ENCODE assay signal across 27 cellular contexts in the genomic region with DNA sequence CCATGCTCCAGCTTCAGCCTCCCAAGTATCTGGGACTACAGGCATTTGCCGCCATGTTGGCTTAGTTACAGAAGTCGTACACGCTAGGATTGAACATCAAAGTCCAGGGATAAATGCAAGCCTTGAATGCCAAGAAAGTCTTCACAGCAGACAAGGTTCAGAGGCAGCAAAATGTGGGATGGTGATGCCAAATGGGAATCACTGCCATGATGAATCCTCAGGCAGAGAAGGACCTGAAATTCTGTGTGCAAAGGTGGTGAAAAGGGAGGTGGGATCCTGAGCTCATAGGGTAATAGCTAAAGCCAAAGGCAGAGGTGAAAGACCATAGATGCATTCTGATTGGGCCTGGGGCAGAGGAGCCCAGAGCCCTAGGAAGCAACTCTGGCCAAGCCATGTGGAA.
"Had no signal": no experiment of that assay in that cellular context is flagged by ENCODE, and none has a peak within 500 bp of the region (broad histone marks: within the 10 kb centered on the region; RNA-seq: fewer than 3 reads in every experiment).

No MANE protein-coding gene starts in this region.

- H3K36me3 ChIP-seq: stomach, suprapubic skin, thoracic aorta, thyroid gland, tibial artery, tibial nerve, transverse colon, upper lobe of left lung, upper lobe of right lung, uterus, vagina had no signal

- H3K27ac Mint-ChIP-seq: stimulated activated effector memory CD8-positive, alpha-beta T cell treated with anti-CD3 and anti-CD28 coated beads, Interleukin-12 subunit alpha, Interleukin-12 subunit beta, amount 100 ng/mL, for 72 hours; stimulated activated memory B cell treated with anti-CD40 and anti-IgM and Interleukin-4, amounts not matched to agents 10 μg/mL and 1 μg/mL and 100 μg/mL, for 72 hours; stimulated activated naive B cell treated with anti-CD40 and anti-IgM and Interleukin-4, amounts not matched to agents 10 μg/mL and 1 μg/mL and 100 μg/mL, for 72 hours; stimulated activated naive CD8-positive, alpha-beta T cell treated with anti-CD3 and anti-CD28 coated beads, Interleukin-15, amount 100 ng/mL, for 72 hours; stimulated activated naive CD8-positive, alpha-beta T cell treated with anti-CD3 and anti-CD28 coated beads, Interleukin-15, Interleukin-2, amounts not matched to agents 100 ng/mL and 50 ng/mL, for 24 hours; type B pancreatic cell had no signal

- H3K27ac ChIP-seq: stomach, testis, thoracic aorta, tibial artery, tibial nerve, transverse colon, upper lobe of left lung, upper lobe of right lung, uterus had no signal

- H3K9me3 Mint-ChIP-seq: stimulated activated effector memory CD8-positive, alpha-beta T cell treated with anti-CD3 and anti-CD28 coated beads, Interleukin-12 subunit alpha, Interleukin-12 subunit beta, amount 100 ng/mL, for 72 hours; stimulated activated memory B cell treated with anti-CD40 and anti-IgM and Interleukin-4, amounts not matched to agents 10 μg/mL and 1 μg/mL and 100 μg/mL, for 72 hours; stimulated activated naive B cell treated with anti-CD40 and anti-IgM and Interleukin-4, amounts not matched to agents 10 μg/mL and 1 μg/mL and 100 μg/mL, for 72 hours; stimulated activated naive CD8-positive, alpha-beta T cell treated with anti-CD3 and anti-CD28 coated beads, Interleukin-15, amount 100 ng/mL, for 72 hours; stimulated activated naive CD8-positive, alpha-beta T cell treated with anti-CD3 and anti-CD28 coated beads, Interleukin-15, Interleukin-2, amounts not matched to agents 100 ng/mL and 50 ng/mL, for 24 hours had no signal

- H3K9me3 ChIP-seq: stomach, suprapubic skin, testis, thoracic aorta, thyroid gland, tibial artery, tibial nerve, transverse colon, upper lobe of left lung, upper lobe of right lung, uterus, vagina had no signal

- DNase-seq: stimulated activated CD4-positive, alpha-beta T cell treated with anti-CD3 and anti-CD28 coated beads, Interleukin-2, amount 100 ng/mL, for 48 hours; stimulated activated CD4-positive, alpha-beta T cell treated with anti-CD3 and anti-CD28 coated beads, Interleukin-4, amount 100 ng/mL, for 1 hour; stimulated activated CD4-positive, alpha-beta T cell treated with anti-CD3 and anti-CD28 coated beads, Interleukin-4, amount 100 ng/mL, for 24 hours; stimulated activated CD4-positive, alpha-beta T cell treated with anti-CD3 and anti-CD28 coated beads, Interleukin-4, amount 100 ng/mL, for 4 hours; stimulated activated CD8-positive, alpha-beta memory T cell treated with anti-CD3 and anti-CD28 coated beads, Interleukin-4, amount 100 ng/mL, for 48 hours; stimulated activated naive B cell treated with anti-CD40 and anti-IgM and Interleukin-4, amounts not matched to agents 10 μg/mL and 1 μg/mL and 100 μg/mL, for 72 hours; stimulated activated naive CD4-positive, alpha-beta T cell; stimulated activated naive CD4-positive, alpha-beta T cell treated with Interleukin-2 at 50 U/mL for 16 hours; stimulated activated naive CD8-positive, alpha-beta T cell treated with anti-CD3 and anti-CD28 coated beads, Interleukin-15, amount 100 ng/mL, for 72 hours; stimulated activated naive CD8-positive, alpha-beta T cell treated with anti-CD3 and anti-CD28 coated beads, Interleukin-15, Interleukin-2, amounts not matched to agents 100 U/mL and 50 U/mL, for 24 hours; stomach; substantia nigra; testis; thyroid gland; tibial artery; transverse colon; upper lobe of left lung; upper lobe of right lung; uterus had no signal

- H3K27me3 ChIP-seq: stomach, suprapubic skin, testis, thyroid gland, tibial nerve, transverse colon, upper lobe of left lung, upper lobe of right lung, uterus, vagina had no signal

- H3K36me3 Mint-ChIP-seq: stimulated activated effector memory CD8-positive, alpha-beta T cell treated with anti-CD3 and anti-CD28 coated beads, Interleukin-12 subunit alpha, Interleukin-12 subunit beta, amount 100 ng/mL, for 72 hours; stimulated activated memory B cell treated with anti-CD40 and anti-IgM and Interleukin-4, amounts not matched to agents 10 μg/mL and 1 μg/mL and 100 μg/mL, for 72 hours; stimulated activated naive B cell treated with anti-CD40 and anti-IgM and Interleukin-4, amounts not matched to agents 10 μg/mL and 1 μg/mL and 100 μg/mL, for 72 hours had no signal

- H3K4me3 Mint-ChIP-seq: stimulated activated effector memory CD8-positive, alpha-beta T cell treated with anti-CD3 and anti-CD28 coated beads, Interleukin-12 subunit alpha, Interleukin-12 subunit beta, amount 100 ng/mL, for 72 hours; stimulated activated memory B cell treated with anti-CD40 and anti-IgM and Interleukin-4, amounts not matched to agents 10 μg/mL and 1 μg/mL and 100 μg/mL, for 72 hours; stimulated activated naive B cell treated with anti-CD40 and anti-IgM and Interleukin-4, amounts not matched to agents 10 μg/mL and 1 μg/mL and 100 μg/mL, for 72 hours; stimulated activated naive CD8-positive, alpha-beta T cell treated with anti-CD3 and anti-CD28 coated beads, Interleukin-15, amount 100 ng/mL, for 72 hours; stimulated activated naive CD8-positive, alpha-beta T cell treated with anti-CD3 and anti-CD28 coated beads, Interleukin-15, Interleukin-2, amounts not matched to agents 100 ng/mL and 50 ng/mL, for 24 hours; type B pancreatic cell had no signal

- ATAC-seq: stimulated activated effector memory CD8-positive, alpha-beta T cell treated with anti-CD3 and anti-CD28 coated beads, Interleukin-12 subunit alpha, Interleukin-12 subunit beta, amount 100 ng/mL, for 72 hours; stimulated activated memory B cell treated with anti-CD40 and anti-IgM and Interleukin-4, amounts not matched to agents 10 μg/mL and 1 μg/mL and 100 μg/mL, for 72 hours; stimulated activated naive B cell treated with anti-CD40 and anti-IgM and Interleukin-4, amounts not matched to agents 10 μg/mL and 1 μg/mL and 100 μg/mL, for 72 hours; stimulated activated naive CD8-positive, alpha-beta T cell treated with anti-CD3 and anti-CD28 coated beads, Interleukin-15, amount 100 ng/mL, for 72 hours; stimulated activated naive CD8-positive, alpha-beta T cell treated with anti-CD3 and anti-CD28 coated beads, Interleukin-15, Interleukin-2, amounts not matched to agents 100 U/mL and 50 U/mL, for 24 hours; upper lobe of right lung had no signal

- H3K4me3 ChIP-seq: stomach, suprapubic skin, testis, thoracic aorta, thyroid gland, tibial artery, tibial nerve, transverse colon, upper lobe of left lung, upper lobe of right lung, uterus, vagina had no signal

- H3K4me1 ChIP-seq: testis, tibial artery, upper lobe of right lung, uterus had no signal
